10 cellular contexts compared by ENCODE assay signal in the genomic region with DNA sequence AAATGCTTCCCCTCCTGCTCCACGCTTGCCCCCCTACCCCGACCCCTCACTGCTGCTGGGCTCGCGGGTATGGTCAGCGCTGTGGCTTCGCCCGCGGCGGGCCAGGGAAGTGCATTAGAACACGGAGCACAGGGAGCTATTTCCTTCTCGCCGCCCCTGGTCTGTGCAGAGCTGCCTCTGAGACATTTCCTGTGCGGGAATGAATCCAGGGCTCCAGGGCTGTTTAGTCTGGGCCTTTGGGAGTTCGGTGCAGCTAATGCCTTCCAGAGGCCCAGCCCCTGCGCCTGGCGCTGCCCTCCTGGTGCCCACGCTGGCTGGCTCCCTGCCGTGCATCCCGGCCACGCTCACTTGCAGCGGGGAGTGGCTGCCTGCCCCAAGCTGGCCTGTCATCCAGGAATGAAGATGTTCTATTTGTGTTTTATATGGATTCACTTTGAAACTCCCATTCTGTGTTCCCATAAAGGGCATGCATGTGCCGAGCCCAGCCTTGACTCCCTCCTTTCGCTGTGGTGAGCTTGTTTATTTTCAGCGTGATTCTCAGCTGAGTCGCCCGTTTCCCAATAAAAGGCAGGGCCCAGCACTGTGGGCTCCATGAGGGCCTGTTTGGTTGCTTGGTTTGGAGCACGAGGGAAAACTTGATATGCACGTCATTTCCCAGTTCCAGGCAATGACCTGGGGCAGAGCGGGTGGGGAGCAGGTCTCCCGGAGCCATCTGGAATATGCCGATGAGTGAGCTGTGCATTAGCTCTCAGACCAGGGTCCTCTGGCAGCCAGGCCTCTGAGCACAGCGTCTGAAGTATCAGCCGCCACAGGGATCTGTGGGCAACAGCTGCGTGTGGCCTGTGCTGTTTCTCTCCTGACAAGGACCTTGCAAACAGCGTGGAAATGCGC. TPM values are rescaled to one million over a fixed set of nuclear protein-coding genes. Genes with fewer than 3 reads are reported as not detected.
DNase-seq lines count a peak whose midpoint lies in the region; ATAC-seq, FAIRE-seq and TF ChIP-seq lines count a peak whose summit lies in the region.
"Had no signal": no experiment of that assay in that cellular context is flagged by ENCODE, and none has a peak within 500 bp of the region (broad histone marks: within the 10 kb centered on the region; RNA-seq: fewer than 3 reads in every experiment).

No MANE protein-coding gene starts in this region.

- DNase-seq in A549 (ENCODE audit: low read depth in 1 of 2, low spot score in 1 of 2) = peak in 1 of 2 experiments; percentile 16
- DNase-seq in NCI-H510A treated with DMSO at 0.1 percent for 48 hours (lab: John Stamatoyannopoulos, UW) = peak; percentile 38
- DNase-seq in endothelial cell (ENCODE audit: low spot score) = peak; percentile 28
- DNase-seq in mesothelial cell of epicardium (ENCODE audit: low spot score in 2 of 2, unreplicated experiment in 2 of 2) = no peak
- DNase-seq in stimulated activated CD4-positive, alpha-beta T cell treated with anti-CD3 and anti-CD28 coated beads, Interleukin-15, amount 100 ng/mL, for 24 hours = no peak
- DNase-seq in T-cell = no peak
- no peak for DNase-seq in stimulated activated CD4-positive, alpha-beta T cell treated with anti-CD3 and anti-CD28 coated beads, Interleukin-4, amount 100 ng/mL, for 1 hour
- DNase-seq: activated B cell treated with CpG ODN at 0.5 μM for 24 hours had no signal

- FAIRE-seq in A549 (lab: Jason Lieb, UNC) = no peak

- TF ChIP-seq EP300 in A549 (IDR thresholded peaks at IDR 0.05) = no peak

- H3K36me3 Mint-ChIP-seq in endothelial cell (ENCODE audit: low read depth, unreplicated experiment) = peaks cover 4% of the 10 kb centered on the region
- no peaks in the 10 kb centered on the region for H3K36me3 Mint-ChIP-seq in mesothelial cell of epicardium
- peaks cover 3% of the 10 kb centered on the region for H3K36me3 Mint-ChIP-seq in T-cell

- WGBS in A549 (ENCODE audit: missing lambda C conversion rate) = 66% methylated on average over 33 of the region's 36 CpGs

- H3K27me3 Mint-ChIP-seq in endothelial cell (ENCODE audit: unreplicated experiment) (peaks cover 5% of the 10 kb centered on the region), mesothelial cell of epicardium (ENCODE audit: low read depth) (peaks cover 25% of the 10 kb centered on the region), T-cell (peaks cover 0 to 19% of the 10 kb centered on the region in 2 donors)

- CTCF ChIA-PET in A549 (lab: Yijun Ruan, JAX) (interaction anchor here (0.8 to 1.7 kb wide), 5 partner anchors 12 to 338 kb away, joined by 3 to 4 read pairs (median 3); no protein-coding TSS in a partner anchor), T-cell (lab: Charles Lee) (no interaction called here)

- POLR2A ChIA-PET in A549 (lab: Yijun Ruan, JAX) (interaction anchor here (0.6 kb wide), 1 partner anchor 311 kb away, joined by 3 read pairs; no protein-coding TSS in a partner anchor), T-cell (lab: Charles Lee) (interaction anchor here in 1 of 2 donors (0.5 kb wide), 1 partner anchor 11 kb away, joined by 3 read pairs; no protein-coding TSS in a partner anchor)

- H3K9me3 ChIP-seq in A549 = peaks cover 14% of the 10 kb centered on the region

- TF ChIP-seq POLR2A in A549 (IDR thresholded peaks at IDR 0.05; ENCODE audit: low read length) = no peak

- peaks cover 32% of the 10 kb centered on the region for H3K4me1 Mint-ChIP-seq in endothelial cell (ENCODE audit: unreplicated experiment)
- peaks cover 15% of the 10 kb centered on the region for H3K4me1 Mint-ChIP-seq in mesothelial cell of epicardium
- H3K4me1 Mint-ChIP-seq in T-cell = peaks cover 22 to 30% (median 27%) of the 10 kb centered on the region in 3 donors

- no peak for TF ChIP-seq CTCF in A549 (IDR thresholded peaks at IDR 0.05)
- TF ChIP-seq CTCF in endothelial cell (IDR thresholded peaks at IDR 0.05; ENCODE audit: unreplicated experiment) = no peak
- no peak for TF ChIP-seq CTCF in mesothelial cell of epicardium (IDR thresholded peaks at IDR 0.05; ENCODE audit: unreplicated experiment)

- peak; percentile 43 to 56; a peak in 5 of 6 replicates for ATAC-seq in A549
- no peak for ATAC-seq in T-cell (replicated peaks in 1 of 4)
- no peak for ATAC-seq in HG03280 (IDR thresholded peaks at IDR 0.05; ENCODE audit: unreplicated experiment)

- H3K4me1 ChIP-seq in A549 = no peaks in the 10 kb centered on the region

- no peak overlapping the region for H3K4me2 ChIP-seq in A549

- H3K27ac Mint-ChIP-seq in endothelial cell (ENCODE audit: unreplicated experiment) (peak overlapping the region; percentile 5), mesothelial cell of epicardium (peak overlapping the region; percentile 4), T-cell (no peak overlapping the region)
- H3K27ac Mint-ChIP-seq: activated B cell treated with CpG ODN at 0.5 μM for 24 hours had no signal

- H3K9me3 Mint-ChIP-seq in endothelial cell (ENCODE audit: unreplicated experiment) (no peaks in the 10 kb centered on the region), mesothelial cell of epicardium (peaks cover 10% of the 10 kb centered on the region), T-cell (peaks cover 0 to 3% (median 0%) of the 10 kb centered on the region in 3 donors)

- no peak overlapping the region for H3K4me3 ChIP-seq in A549

- H3K27ac ChIP-seq in A549 = peak overlapping the region in 1 of 2 experiments; percentile 51; a peak in 1 of 6 replicates
- H3K27ac ChIP-seq: C4-2B had no signal

- TF ChIP-seq RAD21 in A549 (conservative IDR thresholded peaks at IDR 0.05 in 1 of 2, IDR thresholded peaks at IDR 0.05 in 1 of 2) = no peak

- H3K4me3 Mint-ChIP-seq in endothelial cell (ENCODE audit: unreplicated experiment) = no peak overlapping the region
- H3K4me3 Mint-ChIP-seq in mesothelial cell of epicardium = no peak overlapping the region
- no peak overlapping the region for H3K4me3 Mint-ChIP-seq in T-cell
- H3K4me3 Mint-ChIP-seq: activated B cell treated with CpG ODN at 0.5 μM for 24 hours had no signal

TF ChIP-seq in A549, 52 proteins besides CTCF, POLR2A, EP300 and RAD21:
- no peak for TF ChIP-seq CHD2 (IDR thresholded peaks at IDR 0.05; ENCODE audit: low read length, partially characterized antibody)
- no peak for TF ChIP-seq NPAS2 (CRISPR knock-in tag; IDR thresholded peaks at IDR 0.05; ENCODE audit: borderline replicate concordance)
- TF ChIP-seq ZFP36 (IDR thresholded peaks at IDR 0.05; ENCODE audit: borderline replicate concordance, partially characterized antibody) = no peak
- no peak for TF ChIP-seq HES2 (IDR thresholded peaks at IDR 0.05)
- no peak for TF ChIP-seq PHF8 (IDR thresholded peaks at IDR 0.05; ENCODE audit: borderline replicate concordance, low read depth)
- no peak for TF ChIP-seq HOXB5 (CRISPR knock-in tag; IDR thresholded peaks at IDR 0.05)
- TF ChIP-seq JUNB (IDR thresholded peaks at IDR 0.05) = no peak
- no peak for TF ChIP-seq NFE2L2 (conservative IDR thresholded peaks at IDR 0.05; ENCODE audit: low read length)

RNA-seq across cellular contexts. Expression of gene SH3RF3, which starts 42.7 kb away (rescaled TPM):
- 0.04 and 0.07 TPM in 2 replicates for polyA plus RNA-seq in A549 (2011; rRNA removed)
- polyA plus RNA-seq in A549 (2012; cell fraction: cytosol; rRNA removed) = 0.04 and 0.13 TPM in 2 replicates
- polyA plus RNA-seq in A549 (2012; cell fraction: nucleus; rRNA removed) = 0.12 and 0.21 TPM in 2 replicates
- polyA plus RNA-seq in A549 (2017; fragmentation: RNase III; extraction: RNeasy Plus Mini Kit Qiagen cat#74134 plus additional on column Dnase treatment) = 0.21 to 0.26 TPM (median 0.21 TPM) in 3 replicates
- polyA minus RNA-seq in A549 (2011; rRNA and poly(A)+ RNA removed) = 0.05 and 0.17 TPM in 2 replicates
- 12.8 TPM for total RNA-seq in endothelial cell (ENCODE audit: unreplicated experiment)
- total RNA-seq in mesothelial cell of epicardium = 2.5 to 2.8 TPM (median 2.7 TPM) in 3 replicates
- 1 to 10 TPM; 1.8 to 4.6 (median 3.6) TPM for total RNA-seq in T-cell

Comparison
In these comparisons a context has a peak if more than half of its experiments do, and no peak if none do; other contexts are left out.
1. ATAC-seq: peak in A549 (2 of 2); none in T-cell (0 of 4) and HG03280 (single experiment).
2. DNase-seq: peak in NCI-H510A treated with DMSO at 0.1 percent for 48 hours (single experiment) and endothelial cell (single experiment); none in mesothelial cell of epicardium (0 of 2), stimulated activated CD4-positive, alpha-beta T cell treated with anti-CD3 and anti-CD28 coated beads, Interleukin-15, amount 100 ng/mL, for 24 hours (single experiment), T-cell (0 of 34) and stimulated activated CD4-positive, alpha-beta T cell treated with anti-CD3 and anti-CD28 coated beads, Interleukin-4, amount 100 ng/mL, for 1 hour (single experiment).
3. H3K27ac Mint-ChIP-seq: peak in endothelial cell (single experiment) and mesothelial cell of epicardium (single experiment); none in T-cell (0 of 2).